Comparison of ENCODE assay signal across 19 cellular contexts in genomic region chr11:102414559-102414958, GRCh38. TPM values are rescaled to one million over a fixed set of nuclear protein-coding genes. Genes with fewer than 3 reads are reported as not detected.
A peak's percentile ranks its signal among the peaks of the same experiment; 100 is the strongest.
DNase-seq lines count a peak whose midpoint lies in the region; ATAC-seq and TF ChIP-seq lines count a peak whose summit lies in the region.
"Had no signal": no experiment of that assay in that cellular context is flagged by ENCODE, and none has a peak within 500 bp of the region (broad histone marks: within the 10 kb centered on the region; RNA-seq: fewer than 3 reads in every experiment).

No MANE protein-coding gene starts in this region.

- no peaks in the 10 kb centered on the region for H3K9me3 ChIP-seq in WERI-Rb-1 (ENCODE audit: severe bottlenecking)
- H3K9me3 ChIP-seq: Caco-2, thoracic aorta had no signal

- H3K36me3 Mint-ChIP-seq in activated T-cell treated with anti-CD3 and anti-CD28 coated beads, Interleukin-2, amount 50 U/mL, for 72 hours (ENCODE audit: insufficient read depth in 2 of 2) = peaks cover 25 to 44% of the 10 kb centered on the region in 2 donors
- peaks cover 26 to 55% of the 10 kb centered on the region in 2 donors for H3K36me3 Mint-ChIP-seq in activated naive CD4-positive, alpha-beta T cell treated with anti-CD3 and anti-CD28 coated beads, Interleukin-2, amount 50 U/mL, for 72 hours
- peaks cover 13% of the 10 kb centered on the region for H3K36me3 Mint-ChIP-seq in natural killer cell treated with Interleukin-12 subunit alpha and Interleukin-12 subunit beta and Interleukin-15 and Interleukin-18, amount 100 ng/mL, for 72 hours

- peak overlapping the region; percentile 62 to 67 for H3K4me3 Mint-ChIP-seq in activated T-cell treated with anti-CD3 and anti-CD28 coated beads, Interleukin-2, amount 50 U/mL, for 72 hours
- peak overlapping the region; percentile 49 for H3K4me3 Mint-ChIP-seq in natural killer cell treated with Interleukin-12 subunit alpha and Interleukin-12 subunit beta and Interleukin-15 and Interleukin-18, amount 100 ng/mL, for 72 hours
- H3K4me3 Mint-ChIP-seq: brain had no signal

- H3K27me3 ChIP-seq in WERI-Rb-1 (ENCODE audit: insufficient read depth, low read depth, severe bottlenecking) = no peaks in the 10 kb centered on the region
- H3K27me3 ChIP-seq: gastroesophageal sphincter had no signal

- peak overlapping the region; percentile 78 for H3K27ac Mint-ChIP-seq in activated T-cell treated with anti-CD3 and anti-CD28 coated beads, Interleukin-2, amount 50 U/mL, for 72 hours
- peak overlapping the region; percentile 16 to 81 for H3K27ac Mint-ChIP-seq in activated naive CD4-positive, alpha-beta T cell treated with anti-CD3 and anti-CD28 coated beads, Interleukin-2, amount 50 U/mL, for 72 hours
- H3K27ac Mint-ChIP-seq in natural killer cell treated with Interleukin-12 subunit alpha and Interleukin-12 subunit beta and Interleukin-15 and Interleukin-18, amount 100 ng/mL, for 72 hours = peak overlapping the region; percentile 3 to 35

- H3K27me3 Mint-ChIP-seq in activated T-cell treated with anti-CD3 and anti-CD28 coated beads, Interleukin-2, amount 50 U/mL, for 72 hours (ENCODE audit: low read depth) = no peaks in the 10 kb centered on the region
- no peaks in the 10 kb centered on the region for H3K27me3 Mint-ChIP-seq in natural killer cell treated with Interleukin-12 subunit alpha and Interleukin-12 subunit beta and Interleukin-15 and Interleukin-18, amount 100 ng/mL, for 72 hours
- H3K27me3 Mint-ChIP-seq: brain had no signal

- no peak for ATAC-seq in activated T-cell treated with anti-CD3 and anti-CD28 coated beads, Interleukin-2, amount 50 U/mL, for 72 hours (replicated peaks in 1 of 2)
- no peak for ATAC-seq in activated naive CD4-positive, alpha-beta T cell treated with anti-CD3 and anti-CD28 coated beads, Interleukin-2, amount 50 U/mL, for 72 hours
- no peak for ATAC-seq in natural killer cell treated with Interleukin-12 subunit alpha and Interleukin-12 subunit beta and Interleukin-15 and Interleukin-18, amount 100 ng/mL, for 72 hours
- no peak for ATAC-seq in GM21528 (IDR thresholded peaks at IDR 0.05; ENCODE audit: low FRiP score, unreplicated experiment)
- ATAC-seq: gastroesophageal sphincter had no signal

- H3K4me3 ChIP-seq in WERI-Rb-1 (ENCODE audit: low read depth, low read length) = no peak overlapping the region
- H3K4me3 ChIP-seq: gastroesophageal sphincter, left ventricle myocardium inferior, thoracic aorta had no signal

- TF ChIP-seq CTCF in WERI-Rb-1 (IDR thresholded peaks at IDR 0.05; ENCODE audit: low read depth, low read length) = no peak

- no peak for DNase-seq in activated T-cell treated with anti-CD3 and anti-CD28 coated beads, Interleukin-2, amount 50 U/mL, for 72 hours
- DNase-seq in activated T-cell treated with anti-CD3 and anti-CD28 coated beads for 4 hours = no peak
- peak; percentile 87 for DNase-seq in NCI-H2029 (lab: John Stamatoyannopoulos, UW)
- no peak for DNase-seq in activated naive CD4-positive, alpha-beta T cell treated with anti-CD3 and anti-CD28 coated beads, Interleukin-2, amount 50 U/mL, for 72 hours (ENCODE audit: low spot score in 2 of 2)
- no peak for DNase-seq in natural killer cell treated with Interleukin-12 subunit alpha and Interleukin-12 subunit beta and Interleukin-15 and Interleukin-18, amount 100 ng/mL, for 72 hours (ENCODE audit: low spot score)
- no peak for DNase-seq in WERI-Rb-1
- DNase-seq in substantia nigra (lab: John Stamatoyannopoulos, UW) = no peak
- DNase-seq: activated gamma-delta T cell; Caco-2; dermis blood vessel endothelial cell; KG1; left ventricle myocardium inferior; NCI-H2171 treated with DMSO at 0.1 percent for 48 hours; RPMI8226; stimulated activated CD4-positive, alpha-beta T cell treated with anti-CD3 and anti-CD28 coated beads, Interleukin-2, amount 100 ng/mL, for 48 hours had no signal

- H3K9me3 Mint-ChIP-seq in activated T-cell treated with anti-CD3 and anti-CD28 coated beads, Interleukin-2, amount 50 U/mL, for 72 hours = peaks cover 6 to 9% of the 10 kb centered on the region in 2 donors
- H3K9me3 Mint-ChIP-seq in activated naive CD4-positive, alpha-beta T cell treated with anti-CD3 and anti-CD28 coated beads, Interleukin-2, amount 50 U/mL, for 72 hours = peaks cover 7 to 18% of the 10 kb centered on the region in 2 donors
- H3K9me3 Mint-ChIP-seq in natural killer cell treated with Interleukin-12 subunit alpha and Interleukin-12 subunit beta and Interleukin-15 and Interleukin-18, amount 100 ng/mL, for 72 hours = peaks cover 9% of the 10 kb centered on the region

- H3K27ac ChIP-seq in WERI-Rb-1 (no peak overlapping the region), substantia nigra (ENCODE audit: low read depth, low read length, poor library complexity, severe bottlenecking) (no peak overlapping the region)
- H3K27ac ChIP-seq: gastroesophageal sphincter, left ventricle myocardium inferior, thoracic aorta had no signal

- peaks cover 6% of the 10 kb centered on the region; the same call in 1 of the 2 replicates for H3K36me3 ChIP-seq in WERI-Rb-1
- H3K36me3 ChIP-seq: gastroesophageal sphincter, left ventricle myocardium inferior, thoracic aorta had no signal

- H3K4me1 Mint-ChIP-seq in activated T-cell treated with anti-CD3 and anti-CD28 coated beads, Interleukin-2, amount 50 U/mL, for 72 hours (ENCODE audit: low read depth) = peaks cover 84% of the 10 kb centered on the region
- H3K4me1 Mint-ChIP-seq in natural killer cell treated with Interleukin-12 subunit alpha and Interleukin-12 subunit beta and Interleukin-15 and Interleukin-18, amount 100 ng/mL, for 72 hours (ENCODE audit: low read depth in 2 of 2) = peaks cover 41 to 52% of the 10 kb centered on the region in 2 donors

RNA-seq across cellular contexts. Expression of gene TMEM123, which starts 38.0 kb away (rescaled TPM):
- total RNA-seq in activated T-cell treated with anti-CD3 and anti-CD28 coated beads, Interleukin-2, amount 50 U/mL, for 72 hours = 100 to 1,000 TPM; 279 to 347 TPM
- 100 to 1,000 TPM; 193 to 330 TPM for total RNA-seq in activated naive CD4-positive, alpha-beta T cell treated with anti-CD3 and anti-CD28 coated beads, Interleukin-2, amount 50 U/mL, for 72 hours
- 10 to 100 TPM; 64.6 to 81.3 TPM for total RNA-seq in natural killer cell treated with Interleukin-12 subunit alpha and Interleukin-12 subunit beta and Interleukin-15 and Interleukin-18, amount 100 ng/mL, for 72 hours

Comparison
In these comparisons a context has a peak if more than half of its experiments do, and no peak if none do; other contexts are left out.
1. H3K27ac Mint-ChIP-seq: peak in every context shown above with its lines; median percentile 78 in activated T-cell treated with anti-CD3 and anti-CD28 coated beads, Interleukin-2, amount 50 U/mL, for 72 hours; 48 in activated naive CD4-positive, alpha-beta T cell treated with anti-CD3 and anti-CD28 coated beads, Interleukin-2, amount 50 U/mL, for 72 hours; 19 in natural killer cell treated with Interleukin-12 subunit alpha and Interleukin-12 subunit beta and Interleukin-15 and Interleukin-18, amount 100 ng/mL, for 72 hours.